In genomic region chr1:17529381-17529780, GRCh38 we compare ENCODE assay signal across 21 cellular contexts. TPM values are rescaled to one million over a fixed set of nuclear protein-coding genes. Genes with fewer than 3 reads are reported as not detected.
"Had no signal": no experiment of that assay in that cellular context is flagged by ENCODE, and none has a peak within 500 bp of the region (broad histone marks: within the 10 kb centered on the region; RNA-seq: fewer than 3 reads in every experiment).

No MANE protein-coding gene starts in this region.

- H3K27ac Mint-ChIP-seq: activated B cell treated with CpG ODN at 0.5 μM for 24 hours; activated CD8-positive, alpha-beta T cell treated with anti-CD3 and anti-CD28 coated beads for 36 hours; activated naive CD8-positive, alpha-beta T cell treated with anti-CD3 and anti-CD28 coated beads, Interleukin-2, amount 10 ng/mL, durations not matched to agents 7 days and 5 days; activated T-cell treated with anti-CD3 and anti-CD28 coated beads, Interleukin-2, amount 50 U/mL, for 72 hours; T-helper 1 cell treated with Interleukin-12 subunit alpha and Interleukin-12 subunit beta and Interleukin-4 antibody, amounts not matched to agents 30 μg/mL and 1 μg/mL, for 36 hours had no signal

- H3K27me3 ChIP-seq: adrenal gland, MG63 had no signal

- H3K4me2 ChIP-seq: KMS-11 had no signal

- H3K4me3 Mint-ChIP-seq: activated B cell treated with CpG ODN at 0.5 μM for 24 hours; activated CD8-positive, alpha-beta T cell treated with anti-CD3 and anti-CD28 coated beads for 36 hours; activated naive CD8-positive, alpha-beta T cell treated with anti-CD3 and anti-CD28 coated beads, Interleukin-2, amount 10 ng/mL, durations not matched to agents 7 days and 5 days; activated T-cell treated with anti-CD3 and anti-CD28 coated beads, Interleukin-2, amount 50 U/mL, for 72 hours; T-helper 1 cell treated with Interleukin-12 subunit alpha and Interleukin-12 subunit beta and Interleukin-4 antibody, amounts not matched to agents 30 μg/mL and 1 μg/mL, for 36 hours had no signal

- H3K9me3 Mint-ChIP-seq: activated B cell treated with CpG ODN at 0.5 μM for 24 hours; activated CD8-positive, alpha-beta T cell treated with anti-CD3 and anti-CD28 coated beads for 36 hours; activated naive CD8-positive, alpha-beta T cell treated with anti-CD3 and anti-CD28 coated beads, Interleukin-2, amount 10 ng/mL, durations not matched to agents 7 days and 5 days; activated T-cell treated with anti-CD3 and anti-CD28 coated beads, Interleukin-2, amount 50 U/mL, for 72 hours; T-helper 1 cell treated with Interleukin-12 subunit alpha and Interleukin-12 subunit beta and Interleukin-4 antibody, amounts not matched to agents 30 μg/mL and 1 μg/mL, for 36 hours had no signal

- H3K27ac ChIP-seq: KMS-11 had no signal

- DNase-seq: activated B cell treated with CpG ODN at 0.5 μM for 24 hours; activated CD8-positive, alpha-beta memory T cell treated with anti-CD3 and anti-CD28 coated beads, Interleukin-2, amount 50 U/mL, for 4 hours; activated CD8-positive, alpha-beta T cell treated with anti-CD3 and anti-CD28 coated beads for 36 hours; activated naive CD4-positive, alpha-beta T cell treated with anti-CD3 and anti-CD28 coated beads, Interleukin-2, amount 50 U/mL, for 16 hours; activated naive CD8-positive, alpha-beta T cell treated with anti-CD3 and anti-CD28 coated beads, Interleukin-2, amount 10 ng/mL, durations not matched to agents 7 days and 5 days; activated T-cell treated with anti-CD3 and anti-CD28 coated beads, Interleukin-2, amount 50 U/mL, for 72 hours; adrenal gland; anterior cingulate cortex; central memory CD4-positive, alpha-beta T cell; MG63; MV-4-11; NCI-H1092 treated with DMSO at 0.1 percent for 48 hours; NCI-H1417 treated with DMSO at 0.1 percent for 48 hours; NCI-H1694 treated with DMSO at 0.1 percent for 48 hours; NCI-H2081; NCI-H446; NCI-H524; SHP77 treated with DMSO at 0.1 percent for 48 hours; T-helper 9 cell had no signal

- H3K4me1 Mint-ChIP-seq: activated naive CD8-positive, alpha-beta T cell treated with anti-CD3 and anti-CD28 coated beads, Interleukin-2, amount 10 ng/mL, durations not matched to agents 7 days and 5 days had no signal

- H3K4me3 ChIP-seq: adrenal gland, MG63 had no signal

- H3K36me3 ChIP-seq: adrenal gland, MG63 had no signal

- H3K9me3 ChIP-seq: adrenal gland, MG63 had no signal

- ATAC-seq: activated CD8-positive, alpha-beta T cell treated with anti-CD3 and anti-CD28 coated beads for 36 hours; activated T-cell treated with anti-CD3 and anti-CD28 coated beads, Interleukin-2, amount 50 U/mL, for 72 hours had no signal

- H3K9ac ChIP-seq: KMS-11 had no signal

- H3K36me3 Mint-ChIP-seq: activated naive CD8-positive, alpha-beta T cell treated with anti-CD3 and anti-CD28 coated beads, Interleukin-2, amount 10 ng/mL, durations not matched to agents 7 days and 5 days had no signal

RNA-seq across cellular contexts. Expression of gene ARHGEF10L, which starts 10.1 kb away (rescaled TPM):
- total RNA-seq: activated CD8-positive, alpha-beta T cell treated with anti-CD3 and anti-CD28 coated beads for 36 hours; activated T-cell treated with anti-CD3 and anti-CD28 coated beads, Interleukin-2, amount 50 U/mL, for 72 hours had no signal
